ENCODE assay signal across 1 cellular context in the genomic region with DNA sequence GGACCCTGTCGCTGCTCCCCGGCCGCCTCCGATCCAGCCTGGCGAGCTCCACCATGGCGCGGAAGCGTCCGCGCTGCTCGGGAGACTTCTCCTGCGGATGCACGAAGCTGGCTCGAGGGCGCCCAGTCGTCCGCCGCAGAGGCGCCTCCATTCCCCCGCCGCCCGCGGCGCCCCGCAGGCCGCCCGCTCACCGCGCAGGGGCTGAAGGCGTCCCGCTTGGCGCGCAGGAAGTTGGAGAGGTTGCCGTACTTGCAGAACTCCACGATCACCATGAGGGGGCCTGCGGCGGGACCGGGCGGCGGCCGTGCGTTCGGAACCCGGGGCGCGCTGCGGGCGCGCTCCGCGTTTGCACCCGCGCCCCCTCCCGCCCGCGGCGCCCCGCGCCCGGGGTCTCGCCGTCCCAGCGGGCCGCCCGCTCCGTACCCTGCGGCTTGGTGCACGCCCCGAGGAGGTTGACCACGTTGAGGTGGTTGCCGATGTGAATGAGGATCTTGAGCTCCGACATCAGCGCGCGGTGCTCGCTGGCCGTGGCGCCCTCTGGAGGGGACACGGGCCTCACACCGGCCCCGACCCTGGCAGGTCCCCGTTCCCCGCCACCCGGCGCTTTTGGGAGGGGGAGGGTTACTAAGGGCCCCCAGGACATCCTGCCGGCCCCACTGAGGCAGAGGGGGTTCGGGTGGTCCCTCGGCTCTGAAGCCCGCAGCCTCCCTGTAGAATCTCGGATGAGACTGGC.
TF ChIP-seq lines count a peak whose summit lies in the region.

No MANE protein-coding gene starts in this region.

TF ChIP-seq in SK-N-SH treated with all-trans-retinoic acid at 6 μM for 48 hours, 23 proteins besides CTCF, POLR2A, EP300 and RAD21 (continued from another document):
- TF ChIP-seq SNAI2 (CRISPR knock-in tag; IDR thresholded peaks at IDR 0.05) = no peak
- no peak for TF ChIP-seq CSDC2 (CRISPR knock-in tag; IDR thresholded peaks at IDR 0.05)
- no peak for TF ChIP-seq ZNF70 (CRISPR knock-in tag; IDR thresholded peaks at IDR 0.05)
- TF ChIP-seq OSR1 (CRISPR knock-in tag; IDR thresholded peaks at IDR 0.05) = no peak
- TF ChIP-seq PPARA (CRISPR knock-in tag; IDR thresholded peaks at IDR 0.05; ENCODE audit: borderline replicate concordance) = no peak
- TF ChIP-seq TCF4 (CRISPR knock-in tag; IDR thresholded peaks at IDR 0.05; ENCODE audit: borderline replicate concordance) = no peak
- no peak for TF ChIP-seq CSRNP3 (CRISPR knock-in tag; IDR thresholded peaks at IDR 0.05)
